ENCODE assay signal across 7 cellular contexts in the genomic region with DNA sequence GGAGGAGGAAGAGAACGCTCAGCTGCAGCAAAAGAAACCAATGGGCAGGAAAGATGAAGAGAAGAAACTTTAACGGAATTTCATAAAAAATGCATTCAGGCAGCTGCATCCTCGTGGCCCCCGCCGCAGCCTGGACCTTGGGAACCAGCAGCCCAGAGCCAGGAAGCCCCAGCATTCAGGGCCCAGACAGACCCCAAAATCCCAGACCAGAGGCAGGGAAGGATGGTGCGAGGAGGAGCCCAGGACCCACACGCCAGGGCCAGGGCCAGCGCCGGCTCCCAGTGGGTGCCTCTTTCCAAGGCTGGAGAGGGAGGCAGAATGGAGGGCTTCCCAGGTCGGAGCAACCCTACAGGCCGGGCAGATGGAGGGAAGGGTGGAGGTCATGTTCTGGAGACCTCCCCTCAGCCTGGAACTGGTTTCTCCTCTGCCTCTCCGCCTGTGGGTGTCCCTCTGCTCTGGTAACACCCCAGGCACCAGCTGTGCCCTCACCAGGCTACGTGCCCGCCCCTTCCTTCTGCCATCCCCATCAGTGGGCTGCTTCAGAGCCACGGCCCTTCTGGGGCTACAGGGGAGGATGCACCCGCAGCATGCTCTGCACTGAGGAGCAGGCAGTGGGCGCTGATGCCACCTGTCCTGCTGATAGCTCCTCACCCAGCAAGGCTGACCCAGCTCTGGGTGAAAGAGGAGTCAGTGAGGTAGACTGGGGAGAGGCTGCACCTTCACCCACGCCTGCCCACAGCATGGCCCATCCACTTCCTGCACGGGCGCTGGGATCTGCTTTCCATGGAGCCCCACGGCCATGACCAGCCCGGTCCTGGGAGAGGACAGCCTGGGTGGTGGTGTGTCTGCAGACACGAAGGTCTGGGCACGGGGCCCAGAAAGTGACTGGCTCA. TPM values are rescaled to one million over a fixed set of nuclear protein-coding genes. Genes with fewer than 3 reads are reported as not detected.
DNase-seq lines count a peak whose midpoint lies in the region; ATAC-seq, FAIRE-seq and TF ChIP-seq lines count a peak whose summit lies in the region.
"Had no signal": no experiment of that assay in that cellular context is flagged by ENCODE, and none has a peak within 500 bp of the region (broad histone marks: within the 10 kb centered on the region; RNA-seq: fewer than 3 reads in every experiment).

No MANE protein-coding gene starts in this region.

- FAIRE-seq in bronchial epithelial cell (lab: Jason Lieb, UNC), result no peak
- FAIRE-seq: GM18507 had no signal

- peak overlapping the region; percentile 87 for H3K27ac ChIP-seq in neutrophil

- peaks cover 35% of the 10 kb centered on the region for H3K4me1 Mint-ChIP-seq in activated naive CD4-positive, alpha-beta T cell treated with anti-CD3 and anti-CD28 coated beads for 36 hours (ENCODE audit: low read depth)

- H3K36me3 ChIP-seq in bronchial epithelial cell (ENCODE audit: control insufficient read depth, insufficient read depth, low read length) (peaks cover 7% of the 10 kb centered on the region), neutrophil (no peaks in the 10 kb centered on the region)

- peak overlapping the region; percentile 70 for H3K27ac Mint-ChIP-seq in activated naive CD4-positive, alpha-beta T cell treated with anti-CD3 and anti-CD28 coated beads for 36 hours

- no peaks in the 10 kb centered on the region for H3K9me3 ChIP-seq in neutrophil

- ATAC-seq in GM18873 (IDR thresholded peaks at IDR 0.05; ENCODE audit: low FRiP score, unreplicated experiment) (no peak), HG03469 (IDR thresholded peaks at IDR 0.05; ENCODE audit: unreplicated experiment) (no peak)

- peak overlapping the region; percentile 76 for H3K4me3 Mint-ChIP-seq in activated naive CD4-positive, alpha-beta T cell treated with anti-CD3 and anti-CD28 coated beads for 36 hours

- peak; percentile 27 for DNase-seq in activated naive CD4-positive, alpha-beta T cell treated with anti-CD3 and anti-CD28 coated beads for 36 hours
- DNase-seq in activated naive CD4-positive, alpha-beta T cell (lab: John Stamatoyannopoulos, UW), result no peak
- no peak for DNase-seq in bronchial epithelial cell (ENCODE audit: low read depth)

- H3K27me3 ChIP-seq in bronchial epithelial cell (ENCODE audit: control insufficient read depth, insufficient read depth, low read length), result no peaks in the 10 kb centered on the region
- no peaks in the 10 kb centered on the region for H3K27me3 ChIP-seq in neutrophil

- TF ChIP-seq CTCF in bronchial epithelial cell (IDR thresholded peaks at IDR 0.05; ENCODE audit: insufficient read depth, low read length, severe bottlenecking), result no peak
- no peak for TF ChIP-seq CTCF in neutrophil (IDR thresholded peaks at IDR 0.05)

- no peaks in the 10 kb centered on the region for H3K27me3 Mint-ChIP-seq in activated naive CD4-positive, alpha-beta T cell treated with anti-CD3 and anti-CD28 coated beads for 36 hours (ENCODE audit: low read depth)

- peaks cover 42 to 55% of the 10 kb centered on the region in 2 experiments for H3K4me1 ChIP-seq in neutrophil (ENCODE audit: control insufficient read depth in 1 of 2, insufficient read depth in 1 of 2, low read depth in 1 of 2, low read length in 1 of 2)

- peaks cover 14% of the 10 kb centered on the region for H3K36me3 Mint-ChIP-seq in activated naive CD4-positive, alpha-beta T cell treated with anti-CD3 and anti-CD28 coated beads for 36 hours (ENCODE audit: low read depth)

- CTCF ChIA-PET in activated naive CD4-positive, alpha-beta T cell treated with anti-CD3 and anti-CD28 coated beads for 36 hours (lab: Charles Lee), result interaction anchor here (0.5 to 4.6 kb wide), 12 partner anchors 9 to 260 kb away, joined by 3 to 52 read pairs (median 3); a partner anchor contains a TSS

- H3K9me3 Mint-ChIP-seq in activated naive CD4-positive, alpha-beta T cell treated with anti-CD3 and anti-CD28 coated beads for 36 hours, result no peaks in the 10 kb centered on the region

- H3K4me3 ChIP-seq in bronchial epithelial cell (ENCODE audit: low read depth, low read length), result peak overlapping the region; percentile 88
- H3K4me3 ChIP-seq in neutrophil (ENCODE audit: low read depth in 1 of 2, low read length in 1 of 2), result peak overlapping the region; percentile 88 to 93

- intact Hi-C loops in activated naive CD4-positive, alpha-beta T cell treated with anti-CD3 and anti-CD28 coated beads for 36 hours (cut with micrococcal nuclease), result loop anchor here (1.0 to 5.0 kb wide), 4 partner anchors 17 to 315 kb away; a partner anchor contains a TSS

RNA-seq across cellular contexts. Expression of a gene that starts 1.2 kb away (rescaled TPM):
- 10 to 100 TPM; 43.4 to 45.3 TPM for total RNA-seq in activated naive CD4-positive, alpha-beta T cell treated with anti-CD3 and anti-CD28 coated beads for 36 hours
- 30.0 and 36.4 TPM in 2 replicates for total RNA-seq in bronchial epithelial cell

RNA-seq across cellular contexts. Expression of a gene that starts 10.5 kb away (rescaled TPM):
- 10 to 100 TPM; 73.3 to 78.3 TPM for total RNA-seq in activated naive CD4-positive, alpha-beta T cell treated with anti-CD3 and anti-CD28 coated beads for 36 hours
- total RNA-seq in bronchial epithelial cell, result 83.3 and 83.5 TPM in 2 replicates

RNA-seq across cellular contexts. Expression of a gene that starts 10.8 kb away (rescaled TPM):
- 10 to 100 TPM; 65.7 to 66.1 TPM for total RNA-seq in activated naive CD4-positive, alpha-beta T cell treated with anti-CD3 and anti-CD28 coated beads for 36 hours
- 14.5 and 14.7 TPM in 2 replicates for total RNA-seq in bronchial epithelial cell

RNA-seq across cellular contexts. Expression of a gene that starts 17.0 kb away (rescaled TPM):
- total RNA-seq in activated naive CD4-positive, alpha-beta T cell treated with anti-CD3 and anti-CD28 coated beads for 36 hours, result 10 to 100 TPM; 47.5 to 48.4 TPM
- 10.2 and 12.1 TPM in 2 replicates for total RNA-seq in bronchial epithelial cell
